In genomic region chr6:31730631-31731086, GRCh38 we compare ENCODE assay signal across 1 cellular context.
A peak's percentile ranks its signal among the peaks of the same experiment; 100 is the strongest.
TF ChIP-seq lines count a peak whose summit lies in the region.

No MANE protein-coding gene starts in this region.

TF ChIP-seq in K562, 482 proteins besides CTCF, POLR2A, EP300 and RAD21 (continued from another document):
- TF ChIP-seq ZNF449 (CRISPR knock-in tag; IDR thresholded peaks at IDR 0.05) (no peak), HDAC8 (tag; IDR thresholded peaks at IDR 0.05) (no peak), EHMT2 (IDR thresholded peaks at IDR 0.05) (0 out of 2 replicates have a peak, but pooled peaks have one; percentile 44), FOXP1 (CRISPR knock-in tag; IDR thresholded peaks at IDR 0.05) (0 out of 2 replicates have a peak, but pooled peaks have one; percentile 13), SPI1 (IDR thresholded peaks at IDR 0.05; ENCODE audit: borderline replicate concordance, low read depth, low read length) (no peak), FOXO4 (CRISPR knock-in tag; IDR thresholded peaks at IDR 0.05) (peak; percentile 71; the same call in 1 of the 2 replicates), KDM1A (IDR thresholded peaks at IDR 0.05) (no peak), ZNF511 (CRISPR knock-in tag; IDR thresholded peaks at IDR 0.05) (no peak)
